In genomic region chr9:91119679-91120078, GRCh38 we compare ENCODE assay signal across 12 cellular contexts.
A peak's percentile ranks its signal among the peaks of the same experiment; 100 is the strongest.
DNase-seq lines count a peak whose midpoint lies in the region; ATAC-seq, FAIRE-seq and TF ChIP-seq lines count a peak whose summit lies in the region.
"Had no signal": no experiment of that assay in that cellular context is flagged by ENCODE, and none has a peak within 500 bp of the region (broad histone marks: within the 10 kb centered on the region; RNA-seq: fewer than 3 reads in every experiment).

No MANE protein-coding gene starts in this region.

- H3K4me3 ChIP-seq in astrocyte of the spinal cord (ENCODE audit: low read depth, low read length): no peak overlapping the region
- no peak overlapping the region for H3K4me3 ChIP-seq in hepatocyte
- H3K4me3 ChIP-seq in transverse colon: no peak overlapping the region

- peaks cover 21% of the 10 kb centered on the region for H3K4me1 ChIP-seq in hepatocyte (ENCODE audit: insufficient read depth)
- H3K4me1 ChIP-seq in transverse colon: peaks cover 3 to 29% (median 16%) of the 10 kb centered on the region in 4 donors

- TF ChIP-seq POLR2A in transverse colon (IDR thresholded peaks at IDR 0.05): no peak

- intact Hi-C loops in transverse colon (cut with DNase I; ENCODE audit: low total_unique reads): loop anchor here (10.0 kb wide), 1 partner anchor 75 kb away; no protein-coding TSS in a partner anchor

- ATAC-seq in HG02981 (IDR thresholded peaks at IDR 0.05; ENCODE audit: unreplicated experiment) (no peak), GM21526 (IDR thresholded peaks at IDR 0.05; ENCODE audit: low FRiP score, unreplicated experiment) (no peak)
- ATAC-seq: activated CD8-positive, alpha-beta memory T cell treated with anti-CD3 and anti-CD28 coated beads, Interleukin-2, amount 10 ng/mL, durations not matched to agents 7 days and 5 days had no signal

- no peaks in the 10 kb centered on the region for H4K20me1 ChIP-seq in hepatocyte (ENCODE audit: insufficient read depth, poor library complexity, severe bottlenecking)

- H3K27ac ChIP-seq in hepatocyte: peak overlapping the region; percentile 49
- peak overlapping the region; percentile 44 to 64 (median 50) for H3K27ac ChIP-seq in transverse colon

- peak; percentile 33 for DNase-seq in HTR-8/SVneo (ENCODE audit: insufficient read length, low spot score)
- peak; percentile 51 for DNase-seq in astrocyte of the spinal cord (ENCODE audit: low read depth, low spot score)
- DNase-seq in hepatocyte (ENCODE audit: low spot score): no peak
- no peak for DNase-seq in transverse colon
- no peak for DNase-seq in NOMO-1 treated with dmso at 0.1 percent for 144 hours (lab: John Stamatoyannopoulos, UW; ENCODE audit: unreplicated experiment)
- DNase-seq: activated CD8-positive, alpha-beta memory T cell treated with anti-CD3 and anti-CD28 coated beads, Interleukin-2, amount 10 ng/mL, durations not matched to agents 7 days and 5 days; NCI-H748 treated with DMSO at 0.1 percent for 48 hours; small intestine; stimulated activated CD8-positive, alpha-beta memory T cell treated with anti-CD3 and anti-CD28 coated beads, Interleukin-4, amount 100 ng/mL, for 48 hours had no signal

- TF ChIP-seq CTCF in astrocyte of the spinal cord (IDR thresholded peaks at IDR 0.05; ENCODE audit: low read depth, low read length) (no peak), hepatocyte (IDR thresholded peaks at IDR 0.05; ENCODE audit: poor library complexity) (no peak), transverse colon (IDR thresholded peaks at IDR 0.05) (no peak)

- peak; percentile 76 for FAIRE-seq in HTR-8/SVneo (lab: Jason Lieb, UNC)
- FAIRE-seq: G401.6, small intestine had no signal

- H3K4me2 ChIP-seq in hepatocyte: peak overlapping the region; percentile 43

- TF ChIP-seq EP300 in transverse colon (IDR thresholded peaks at IDR 0.05; ENCODE audit: low read depth): no peak

- H2AFZ ChIP-seq in hepatocyte: no peak overlapping the region

- H3K79me2 ChIP-seq in hepatocyte: no peaks in the 10 kb centered on the region

- no peaks in the 10 kb centered on the region for H3K9me3 ChIP-seq in hepatocyte (ENCODE audit: low read depth)
- H3K9me3 ChIP-seq in transverse colon: no peaks in the 10 kb centered on the region

- H3K27me3 ChIP-seq in hepatocyte: no peaks in the 10 kb centered on the region
- peaks cover 3% of the 10 kb centered on the region for H3K27me3 ChIP-seq in transverse colon

- WGBS in hepatocyte (ENCODE audit: low lambda C conversion rate, missing lambda C conversion rate): 47% methylated on average over 3 of the region's 3 CpGs
- WGBS in transverse colon (ENCODE audit: low coverage in 1 of 2), 2 donors: 54 to 65% methylated on average over 3 of the region's 3 CpGs

- H3K36me3 ChIP-seq in hepatocyte (replicated peaks; ENCODE audit: insufficient read depth, low read depth) (no peaks in the 10 kb centered on the region), transverse colon (no peaks in the 10 kb centered on the region)

- H3K9me2 ChIP-seq in hepatocyte (replicated peaks; ENCODE audit: insufficient read depth): no peaks in the 10 kb centered on the region

- in situ Hi-C loops in astrocyte of the spinal cord (cut with HindIII; ENCODE audit: low sequenced_read_pairs): no loop called here
- in situ Hi-C loops in transverse colon (cut with MboI; ENCODE audit: low pct_ligation_motif_present in 1 of 4, low pct_unique_long_range_greater_than_20kb in 1 of 4, low sequenced_read_pairs in 3 of 4): no loop called here

Comparison
In these comparisons a context has a peak if more than half of its experiments do, and no peak if none do; other contexts are left out.
1. DNase-seq: peak in HTR-8/SVneo (single experiment) and astrocyte of the spinal cord (single experiment); none in hepatocyte (single experiment), transverse colon (single experiment) and NOMO-1 treated with dmso at 0.1 percent for 144 hours (single experiment).